8 cellular contexts compared by ENCODE assay signal in the genomic region with DNA sequence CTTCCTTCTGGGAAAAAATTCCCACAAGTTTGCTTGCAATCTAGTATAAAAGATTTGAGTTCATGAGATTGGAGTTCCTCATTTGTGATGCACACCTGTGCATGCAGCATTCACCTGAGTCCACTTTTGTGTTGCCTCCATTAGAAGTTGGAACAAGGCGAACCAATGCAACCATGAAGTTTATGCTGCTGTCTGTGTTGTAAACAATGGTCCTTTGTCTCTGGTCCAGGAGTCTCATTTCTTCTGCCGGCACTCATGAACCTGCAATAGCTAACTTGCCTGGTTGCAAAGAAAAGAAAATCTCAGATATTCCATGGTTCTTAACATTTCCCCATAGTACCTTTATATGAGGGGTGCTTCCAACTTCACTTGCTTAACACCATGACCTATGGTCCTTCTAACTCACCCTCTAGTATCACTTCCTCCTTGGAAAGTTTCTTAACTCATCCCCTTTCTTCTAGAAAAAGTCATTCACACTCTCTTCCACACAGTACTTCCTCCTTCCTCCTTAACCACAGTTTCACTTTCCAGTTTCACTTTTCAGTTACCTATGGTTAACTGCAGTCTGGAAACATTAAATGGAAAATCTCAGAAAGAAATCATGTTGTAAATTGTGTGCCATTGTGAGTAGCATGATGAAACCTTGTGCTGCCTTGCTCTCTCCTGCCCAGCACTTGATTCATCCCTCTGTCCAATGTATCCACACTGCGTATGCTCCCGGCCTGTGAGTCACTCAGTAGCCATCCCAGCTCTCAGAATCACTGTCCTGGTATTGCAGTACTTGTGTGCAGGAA.
DNase-seq lines count a peak whose midpoint lies in the region; ATAC-seq and TF ChIP-seq lines count a peak whose summit lies in the region.

No MANE protein-coding gene starts in this region.

- H3K4me1 Mint-ChIP-seq in stimulated activated naive CD8-positive, alpha-beta T cell treated with anti-CD3 and anti-CD28 coated beads, Interleukin-15, amount 100 ng/mL, for 72 hours = peaks cover 34% of the 10 kb centered on the region

- H3K27me3 Mint-ChIP-seq in stimulated activated naive CD8-positive, alpha-beta T cell treated with anti-CD3 and anti-CD28 coated beads, Interleukin-15, amount 100 ng/mL, for 72 hours = no peaks in the 10 kb centered on the region

- H3K4me3 Mint-ChIP-seq in stimulated activated naive CD8-positive, alpha-beta T cell treated with anti-CD3 and anti-CD28 coated beads, Interleukin-15, amount 100 ng/mL, for 72 hours = peak overlapping the region in 1 of 2 donors; percentile 17

- no peaks in the 10 kb centered on the region for H3K9me3 Mint-ChIP-seq in stimulated activated naive CD8-positive, alpha-beta T cell treated with anti-CD3 and anti-CD28 coated beads, Interleukin-15, amount 100 ng/mL, for 72 hours

- H3K27ac Mint-ChIP-seq in stimulated activated naive CD8-positive, alpha-beta T cell treated with anti-CD3 and anti-CD28 coated beads, Interleukin-15, amount 100 ng/mL, for 72 hours = peak overlapping the region in 1 of 2 donors; percentile 11

- ATAC-seq in GM19328 (IDR thresholded peaks at IDR 0.05; ENCODE audit: unreplicated experiment) (peak; percentile 87), HG03196 (IDR thresholded peaks at IDR 0.05; ENCODE audit: unreplicated experiment) (peak; percentile 88), SK-N-SH treated with all-trans-retinoic acid at 6 μM for 48 hours (peak; percentile 100)
- ATAC-seq in stimulated activated naive CD8-positive, alpha-beta T cell treated with anti-CD3 and anti-CD28 coated beads, Interleukin-15, amount 100 ng/mL, for 72 hours = peak; percentile 56

- peak; percentile 55 for DNase-seq in Ammon's horn (ENCODE audit: low spot score)
- peak; percentile 60 for DNase-seq in germinal center (ENCODE audit: low spot score)
- no peak for DNase-seq in stimulated activated naive CD8-positive, alpha-beta T cell treated with anti-CD3 and anti-CD28 coated beads, Interleukin-15, amount 100 ng/mL, for 72 hours
- DNase-seq in NCI-H1436 (lab: John Stamatoyannopoulos, UW) = no peak
- DNase-seq in HEK293T (ENCODE audit: extremely low spot score) = no peak

- POLR2A ChIA-PET in HEK293T (lab: Yijun Ruan, JAX) = no interaction called here

- CTCF ChIA-PET in HEK293T (lab: Yijun Ruan, JAX) = no interaction called here

TF ChIP-seq in SK-N-SH treated with all-trans-retinoic acid at 6 μM for 48 hours, 23 proteins besides CTCF, POLR2A, EP300 and RAD21:
- TF ChIP-seq ARNTL (CRISPR knock-in tag; IDR thresholded peaks at IDR 0.05; ENCODE audit: borderline replicate concordance, low read depth) = no peak
- TF ChIP-seq ISL1 (CRISPR knock-in tag; IDR thresholded peaks at IDR 0.05) = peak; percentile 39
- TF ChIP-seq TOX (CRISPR knock-in tag; IDR thresholded peaks at IDR 0.05; ENCODE audit: borderline replicate concordance) = no peak

TF ChIP-seq in HEK293T, 16 proteins besides CTCF, POLR2A, EP300 and RAD21:
- no peak for TF ChIP-seq FOXA1 (IDR thresholded peaks at IDR 0.05)
- TF ChIP-seq FOXM1 (IDR thresholded peaks at IDR 0.05; ENCODE audit: borderline replicate concordance) = no peak
- TF ChIP-seq HDGF (IDR thresholded peaks at IDR 0.05; ENCODE audit: borderline replicate concordance) = no peak

Comparison
In these comparisons a context has a peak if more than half of its experiments do, and no peak if none do; other contexts are left out.
1. DNase-seq: peak in Ammon's horn (single experiment) and germinal center (single experiment); none in stimulated activated naive CD8-positive, alpha-beta T cell treated with anti-CD3 and anti-CD28 coated beads, Interleukin-15, amount 100 ng/mL, for 72 hours (0 of 2), NCI-H1436 (single experiment) and HEK293T (single experiment).
2. Peak in every context shown above with its lines, with median percentiles within 50 percentile points of each other: ATAC-seq.